In genomic region chr6:114638346-114638745, GRCh38 we compare ENCODE assay signal across 15 cellular contexts.
"Had no signal": no experiment of that assay in that cellular context is flagged by ENCODE, and none has a peak within 500 bp of the region (broad histone marks: within the 10 kb centered on the region; RNA-seq: fewer than 3 reads in every experiment).

No MANE protein-coding gene starts in this region.

- H3K4me3 ChIP-seq: lung, smooth muscle cell, transverse colon had no signal

- H3K27me3 ChIP-seq: transverse colon had no signal

- H3K36me3 ChIP-seq: transverse colon had no signal

- H3K4me1 Mint-ChIP-seq: naive thymus-derived CD4-positive, alpha-beta T cell; stimulated activated effector memory CD8-positive, alpha-beta T cell treated with anti-CD3 and anti-CD28 coated beads, Interleukin-12 subunit alpha, Interleukin-12 subunit beta, amount 100 ng/mL, for 72 hours had no signal

- H3K27ac Mint-ChIP-seq: activated CD4-positive, alpha-beta memory T cell treated with anti-CD3 and anti-CD28 coated beads for 36 hours; activated naive CD8-positive, alpha-beta T cell; naive thymus-derived CD4-positive, alpha-beta T cell; stimulated activated effector memory CD8-positive, alpha-beta T cell treated with anti-CD3 and anti-CD28 coated beads, Interleukin-12 subunit alpha, Interleukin-12 subunit beta, amount 100 ng/mL, for 72 hours had no signal

- H3K4me2 ChIP-seq: smooth muscle cell had no signal

- H3K4me1 ChIP-seq: transverse colon had no signal

- DNase-seq: activated CD4-positive, alpha-beta memory T cell treated with anti-CD3 and anti-CD28 coated beads for 36 hours; activated CD4-positive, CD25-positive, alpha-beta regulatory T cell treated with anti-CD3 and anti-CD28 coated beads, Interleukin-2, amount 50 U/mL, for 72 hours; activated gamma-delta T cell; activated T-cell treated with anti-CD3 and anti-CD28 coated beads, Interleukin-2, amount 50 U/mL, for 4 hours; cerebellar nuclear complex; dermis blood vessel endothelial cell; naive thymus-derived CD4-positive, alpha-beta T cell; right cardiac atrium; T-helper 2 cell; transverse colon had no signal

- H3K36me3 Mint-ChIP-seq: activated CD4-positive, alpha-beta memory T cell treated with anti-CD3 and anti-CD28 coated beads for 36 hours; activated naive CD8-positive, alpha-beta T cell; naive thymus-derived CD4-positive, alpha-beta T cell; stimulated activated effector memory CD8-positive, alpha-beta T cell treated with anti-CD3 and anti-CD28 coated beads, Interleukin-12 subunit alpha, Interleukin-12 subunit beta, amount 100 ng/mL, for 72 hours had no signal

- H3K4me3 Mint-ChIP-seq: activated CD4-positive, alpha-beta memory T cell treated with anti-CD3 and anti-CD28 coated beads for 36 hours; activated naive CD8-positive, alpha-beta T cell; activated T-cell treated with anti-CD3 and anti-CD28 coated beads, Interleukin-2, amount 50 U/mL, for 4 hours; naive thymus-derived CD4-positive, alpha-beta T cell; stimulated activated effector memory CD8-positive, alpha-beta T cell treated with anti-CD3 and anti-CD28 coated beads, Interleukin-12 subunit alpha, Interleukin-12 subunit beta, amount 100 ng/mL, for 72 hours had no signal

- ATAC-seq: activated T-cell treated with anti-CD3 and anti-CD28 coated beads, Interleukin-2, amount 50 U/mL, for 4 hours; esophagus mucosa; naive thymus-derived CD4-positive, alpha-beta T cell; right cardiac atrium; stimulated activated effector memory CD8-positive, alpha-beta T cell treated with anti-CD3 and anti-CD28 coated beads, Interleukin-12 subunit alpha, Interleukin-12 subunit beta, amount 100 ng/mL, for 72 hours had no signal

- H3K27ac ChIP-seq: transverse colon had no signal

- H3K9me3 ChIP-seq: transverse colon had no signal

- H3K27me3 Mint-ChIP-seq: activated CD4-positive, alpha-beta memory T cell treated with anti-CD3 and anti-CD28 coated beads for 36 hours; activated naive CD8-positive, alpha-beta T cell; naive thymus-derived CD4-positive, alpha-beta T cell had no signal
